In the genomic region with DNA sequence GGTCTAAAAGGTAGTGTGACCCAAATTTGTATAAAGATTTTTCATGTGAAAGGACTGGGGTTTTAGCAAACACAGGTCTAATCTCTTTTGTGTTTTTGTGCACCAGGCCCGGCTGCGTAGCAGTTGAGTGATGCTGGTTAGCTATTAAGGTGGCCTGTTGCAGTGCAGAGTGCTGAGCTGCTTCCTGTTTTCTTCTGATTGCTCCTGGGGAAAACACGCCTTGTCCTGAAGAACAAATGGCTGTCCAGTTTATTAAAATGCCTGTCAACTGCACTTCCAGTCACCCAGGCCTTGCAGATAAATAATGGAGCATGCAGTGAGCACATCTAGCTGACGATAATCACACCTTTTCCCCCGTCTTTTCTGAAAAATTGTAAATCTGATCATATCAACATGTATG, we compare ENCODE assay signal across 8 cellular contexts. TPM values are rescaled to one million over a fixed set of nuclear protein-coding genes. Genes with fewer than 3 reads are reported as not detected.
A peak's percentile ranks its signal among the peaks of the same experiment; 100 is the strongest.
DNase-seq lines count a peak whose midpoint lies in the region; ATAC-seq and TF ChIP-seq lines count a peak whose summit lies in the region.

No MANE protein-coding gene starts in this region.

- CTCF ChIA-PET in SK-N-SH (lab: Yijun Ruan, JAX), result interaction anchor here (0.6 to 6.4 kb wide), 14 partner anchors 11 to 720 kb away, joined by 3 to 52 read pairs (median 8); partner anchors contain the start of genes ENDOD1 and FAM76B

- TF ChIP-seq EP300 in SK-N-SH (IDR thresholded peaks at IDR 0.05; ENCODE audit: borderline replicate concordance in 1 of 2, low read depth in 1 of 2, low read length in 1 of 2), result peak in 1 of 2 experiments; percentile 59; a peak in 2 of 4 replicates

- POLR2A ChIA-PET in SK-N-SH (lab: Yijun Ruan, JAX), result interaction anchor here (1.1 to 2.8 kb wide), 4 partner anchors 20 to 163 kb away, joined by 3 to 21 read pairs (median 4); partner anchors contain the start of genes CWC15, KDM4D and SESN3

- H3K4me2 ChIP-seq in SK-N-SH, result peak overlapping the region; percentile 83

- ATAC-seq in activated naive CD8-positive, alpha-beta T cell treated with anti-CD3 and anti-CD28 coated beads, Interleukin-2, amount 50 U/mL, for 24 hours, result peak; percentile 88
- peak; percentile 85 to 90 for ATAC-seq in left cardiac atrium

- H3K79me2 ChIP-seq in SK-N-SH (ENCODE audit: insufficient read depth), result peaks cover 25% of the 10 kb centered on the region

- H3K9me3 ChIP-seq in SK-N-SH, result no peaks in the 10 kb centered on the region
- no peaks in the 10 kb centered on the region for H3K9me3 ChIP-seq in prostate gland

- H3K9me3 Mint-ChIP-seq in activated naive CD8-positive, alpha-beta T cell treated with anti-CD3 and anti-CD28 coated beads, Interleukin-2, amount 50 U/mL, for 24 hours, result no peaks in the 10 kb centered on the region

- DNase-seq in GM12864 (ENCODE audit: low read depth), result peak; percentile 88
- DNase-seq in HFF-Myc (ENCODE audit: extremely low read depth, low read depth), result peak; percentile 88
- peak; percentile 95 for DNase-seq in MV-4-11 (lab: John Stamatoyannopoulos, UW)
- peak; percentile 68 for DNase-seq in SK-N-SH
- peak; percentile 64 for DNase-seq in activated naive CD8-positive, alpha-beta T cell treated with anti-CD3 and anti-CD28 coated beads, Interleukin-2, amount 50 U/mL, for 24 hours
- DNase-seq in left cardiac atrium, result peak; percentile 77
- DNase-seq in prostate gland (ENCODE audit: low spot score), result peak; percentile 93
- DNase-seq in 8988T, result no peak

- intact Hi-C loops in left cardiac atrium (cut with DNase I), result loop anchor here in 1 of 2 donors (2.0 to 10.0 kb wide), 4 partner anchors 82 to 1326 kb away; partner anchors contain the start of genes CWC15, JRKL and KDM4D
- intact Hi-C loops in prostate gland (cut with DNase I), result loop anchor here (2.0 to 5.0 kb wide), 4 partner anchors 20 to 639 kb away; partner anchors contain the start of genes CWC15, ENDOD1 and KDM4D

- H3K9me2 ChIP-seq in SK-N-SH, result no peaks in the 10 kb centered on the region

- H3K4me1 ChIP-seq in SK-N-SH (ENCODE audit: control insufficient read depth in 1 of 2, insufficient read depth in 2 of 2, low read depth in 1 of 2, low read length in 1 of 2) (peaks cover 7 to 8% of the 10 kb centered on the region in 2 experiments; a peak in 3 of 4 replicates), prostate gland (replicated peaks) (no peaks in the 10 kb centered on the region)

- TF ChIP-seq CTCF in GM12864 (IDR thresholded peaks at IDR 0.05; ENCODE audit: low read depth, low read length, missing control alignments) (no peak), HFF-Myc (IDR thresholded peaks at IDR 0.05; ENCODE audit: low read depth, low read length, missing control alignments) (no peak), SK-N-SH (IDR thresholded peaks at IDR 0.05) (no peak), prostate gland (IDR thresholded peaks at IDR 0.05) (peak in 2 of 4 experiments; percentile 12 to 24)

- peak; percentile 3; the same call in 1 of the 2 replicates for TF ChIP-seq RAD21 in SK-N-SH (IDR thresholded peaks at IDR 0.05; ENCODE audit: low read length)

- H3K27me3 Mint-ChIP-seq in activated naive CD8-positive, alpha-beta T cell treated with anti-CD3 and anti-CD28 coated beads, Interleukin-2, amount 50 U/mL, for 24 hours, result no peaks in the 10 kb centered on the region

- peaks cover 18% of the 10 kb centered on the region for H3K36me3 Mint-ChIP-seq in activated naive CD8-positive, alpha-beta T cell treated with anti-CD3 and anti-CD28 coated beads, Interleukin-2, amount 50 U/mL, for 24 hours (ENCODE audit: low read depth)

- H2AFZ ChIP-seq in SK-N-SH (ENCODE audit: low read depth), result peak overlapping the region; percentile 74; the same call in 1 of the 2 replicates

- peaks cover 12 to 16% of the 10 kb centered on the region in 2 experiments for H3K36me3 ChIP-seq in SK-N-SH (replicated peaks in 1 of 2; ENCODE audit: control insufficient read depth in 1 of 2, insufficient read depth in 2 of 2, low read length in 1 of 2)
- H3K36me3 ChIP-seq in prostate gland, result no peaks in the 10 kb centered on the region

- H3K27ac ChIP-seq in SK-N-SH (ENCODE audit: low read depth in 2 of 2, low read length in 1 of 2) (peak overlapping the region; percentile 79 to 96), prostate gland (peak overlapping the region; percentile 97 to 98)

- whole genome bisulfite sequencing in SK-N-SH (ENCODE audit: low lambda C conversion rate), result 0% methylated on average over 5 of the region's 5 CpGs
- WGBS in prostate gland, result 0% methylated on average over 5 of the region's 5 CpGs

- peaks cover 18% of the 10 kb centered on the region for H3F3A ChIP-seq in SK-N-SH (replicated peaks; ENCODE audit: insufficient read depth)

- peak overlapping the region; percentile 97 for H3K4me3 Mint-ChIP-seq in activated naive CD8-positive, alpha-beta T cell treated with anti-CD3 and anti-CD28 coated beads, Interleukin-2, amount 50 U/mL, for 24 hours

- H3K4me3 ChIP-seq in GM12864 (ENCODE audit: low read depth, low read length), result peak overlapping the region; percentile 87
- peak overlapping the region; percentile 82 for H3K4me3 ChIP-seq in HFF-Myc (replicated peaks; ENCODE audit: low read depth, low read length)
- H3K4me3 ChIP-seq in SK-N-SH (ENCODE audit: low read depth in 2 of 2, low read length in 1 of 2), result peak overlapping the region; percentile 90 to 98
- peak overlapping the region; percentile 85 to 86 for H3K4me3 ChIP-seq in prostate gland

- H3K27ac Mint-ChIP-seq in activated naive CD8-positive, alpha-beta T cell treated with anti-CD3 and anti-CD28 coated beads, Interleukin-2, amount 50 U/mL, for 24 hours, result peak overlapping the region; percentile 96

- no peaks in the 10 kb centered on the region for H4K20me1 ChIP-seq in SK-N-SH (ENCODE audit: insufficient read depth)

- peak; percentile 88 for TF ChIP-seq POLR2A in prostate gland (IDR thresholded peaks at IDR 0.05)

- no peaks in the 10 kb centered on the region for H3K27me3 ChIP-seq in SK-N-SH (ENCODE audit: insufficient read depth)
- H3K27me3 ChIP-seq in prostate gland (replicated peaks; ENCODE audit: insufficient read depth), result no peaks in the 10 kb centered on the region

- H3K4me1 Mint-ChIP-seq in activated naive CD8-positive, alpha-beta T cell treated with anti-CD3 and anti-CD28 coated beads, Interleukin-2, amount 50 U/mL, for 24 hours, result peaks cover 31% of the 10 kb centered on the region

- peak overlapping the region; percentile 74 for H3K9ac ChIP-seq in SK-N-SH

TF ChIP-seq in SK-N-SH, 30 proteins besides CTCF, POLR2A, EP300 and RAD21 (continues in another document):
- TF ChIP-seq YY1 (IDR thresholded peaks at IDR 0.05; ENCODE audit: low read depth), result peak; percentile 59; the same call in 1 of the 2 replicates
- TF ChIP-seq SIN3A (IDR thresholded peaks at IDR 0.05; ENCODE audit: borderline replicate concordance, low read depth, low read length), result peak; percentile 88; the same call in 1 of the 2 replicates
- peak; percentile 44; the same call in 1 of the 2 replicates for TF ChIP-seq RCOR1 (IDR thresholded peaks at IDR 0.05; ENCODE audit: low read length)
- TF ChIP-seq, protein P1, sequence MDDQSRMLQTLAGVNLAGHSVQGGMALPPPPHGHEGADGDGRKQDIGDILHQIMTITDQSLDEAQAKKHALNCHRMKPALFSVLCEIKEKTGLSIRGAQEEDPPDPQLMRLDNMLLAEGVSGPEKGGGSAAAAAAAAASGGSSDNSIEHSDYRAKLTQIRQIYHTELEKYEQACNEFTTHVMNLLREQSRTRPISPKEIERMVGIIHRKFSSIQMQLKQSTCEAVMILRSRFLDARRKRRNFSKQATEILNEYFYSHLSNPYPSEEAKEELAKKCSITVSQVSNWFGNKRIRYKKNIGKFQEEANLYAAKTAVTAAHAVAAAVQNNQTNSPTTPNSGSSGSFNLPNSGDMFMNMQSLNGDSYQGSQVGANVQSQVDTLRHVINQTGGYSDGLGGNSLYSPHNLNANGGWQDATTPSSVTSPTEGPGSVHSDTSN (IDR thresholded peaks at IDR 0.05), result peak; percentile 85
- no peak for TF ChIP-seq ZBTB33 (IDR thresholded peaks at IDR 0.05; ENCODE audit: borderline replicate concordance, low read depth)

RNA-seq across cellular contexts. Expression of gene SRSF8, which starts 1.8 kb away (rescaled TPM):
- 25.4 and 27.3 TPM in 2 replicates for polyA plus RNA-seq in SK-N-SH (2012; rRNA removed)
- 28.0 and 29.6 TPM in 2 replicates for polyA plus RNA-seq in SK-N-SH (2012; cell fraction: cytosol; rRNA removed)
- 7.3 and 11.5 TPM in 2 replicates for polyA plus RNA-seq in SK-N-SH (2012; cell fraction: nucleus; rRNA removed)
- total RNA-seq in left cardiac atrium (10 to 100 TPM; 23.5 to 37.2 TPM), prostate gland (10 to 100 TPM; 40.4 to 46.1 TPM)

RNA-seq across cellular contexts. Expression of gene KDM4F, which starts 19.3 kb away (rescaled TPM):
- polyA plus RNA-seq in SK-N-SH (2012; rRNA removed), result not detected in 2 replicates
- not detected in 2 replicates for polyA plus RNA-seq in SK-N-SH (2012; cell fraction: cytosol; rRNA removed)
- polyA plus RNA-seq in SK-N-SH (2012; cell fraction: nucleus; rRNA removed), result not detected in 2 replicates
- not detected for total RNA-seq in left cardiac atrium
- not detected for total RNA-seq in prostate gland

RNA-seq across cellular contexts. Expression of gene ENDOD1, which starts 21.1 kb away (rescaled TPM):
- 15.0 and 18.4 TPM in 2 replicates for polyA plus RNA-seq in SK-N-SH (2012; rRNA removed)
- polyA plus RNA-seq in SK-N-SH (2012; cell fraction: cytosol; rRNA removed), result 19.4 and 22.0 TPM in 2 replicates
- 5.5 and 8.9 TPM in 2 replicates for polyA plus RNA-seq in SK-N-SH (2012; cell fraction: nucleus; rRNA removed)
- total RNA-seq in left cardiac atrium (10 to 100 TPM; 13.4 to 19.8 TPM), prostate gland (10 to 100 TPM; 49.6 to 79.8 TPM)

RNA-seq across cellular contexts. Expression of gene KDM4E, which starts 43.5 kb away (rescaled TPM):
- polyA plus RNA-seq in SK-N-SH (2012; rRNA removed), result 0.02 TPM in 1 of 2 replicates, not detected in the other
- not detected in 2 replicates for polyA plus RNA-seq in SK-N-SH (2012; cell fraction: cytosol; rRNA removed)
- not detected in 2 replicates for polyA plus RNA-seq in SK-N-SH (2012; cell fraction: nucleus; rRNA removed)
- total RNA-seq in left cardiac atrium (not detected), prostate gland (not detected)
